Comparison of ENCODE assay signal across 8 cellular contexts in the genomic region with DNA sequence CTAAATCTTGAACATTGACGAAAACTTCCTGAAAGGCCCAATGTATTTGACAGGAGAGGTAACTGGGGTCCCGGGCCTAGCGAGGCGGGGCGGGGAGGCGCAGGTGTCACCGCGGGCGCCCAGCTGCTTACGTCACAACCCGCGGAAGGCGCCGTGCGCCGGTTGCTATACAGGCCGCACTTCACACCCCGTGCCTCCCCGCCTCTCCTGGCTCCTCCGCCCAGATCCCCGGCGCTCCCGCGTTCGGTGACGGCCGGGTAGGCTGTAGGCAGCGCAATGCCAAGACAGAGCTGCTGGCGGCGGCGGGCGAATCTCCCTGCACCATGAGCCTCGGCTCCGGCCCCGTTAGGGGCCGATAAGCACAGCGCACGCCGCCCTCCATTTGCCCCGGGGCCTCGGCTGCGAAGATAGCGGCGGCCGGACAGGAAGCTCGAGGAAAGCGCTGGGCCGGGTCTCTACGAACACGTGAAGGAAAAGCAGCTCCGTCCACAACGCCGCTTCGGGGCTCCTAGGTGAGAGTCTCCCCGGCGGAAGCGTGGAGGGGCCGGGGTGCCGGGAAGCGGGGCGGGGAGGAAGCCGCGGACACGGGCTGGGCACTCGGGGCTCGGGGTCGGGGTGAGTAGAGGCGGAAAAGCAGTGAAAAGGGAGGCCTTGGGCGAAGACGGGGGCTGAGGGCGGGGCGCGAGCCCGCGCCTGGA. TPM values are rescaled to one million over a fixed set of nuclear protein-coding genes. Genes with fewer than 3 reads are reported as not detected.
DNase-seq lines count a peak whose midpoint lies in the region; ATAC-seq and TF ChIP-seq lines count a peak whose summit lies in the region.

A gene with protein sequence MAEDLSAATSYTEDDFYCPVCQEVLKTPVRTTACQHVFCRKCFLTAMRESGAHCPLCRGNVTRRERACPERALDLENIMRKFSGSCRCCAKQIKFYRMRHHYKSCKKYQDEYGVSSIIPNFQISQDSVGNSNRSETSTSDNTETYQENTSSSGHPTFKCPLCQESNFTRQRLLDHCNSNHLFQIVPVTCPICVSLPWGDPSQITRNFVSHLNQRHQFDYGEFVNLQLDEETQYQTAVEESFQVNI (plus strand): TSS at position 151 of the 698 bp plus-strand sequence. CDS start 903 bp downstream, outside the sequence.

- H3K27ac Mint-ChIP-seq in immature natural killer cell, result peak within 1 kb of the TSS; percentile 87 to 99 (median 97)

- BruUV-seq in mammary epithelial cell (replicated peaks; lab: Mats Ljungman, UMichigan), result TSS peak; percentile 51

- dilution Hi-C loops in mammary epithelial cell (cut with HindIII; ENCODE audit: low sequenced_read_pairs), result no loop called here

- no peaks in the 10 kb centered on the region for H4K20me1 ChIP-seq in mammary epithelial cell (ENCODE audit: insufficient read depth, low read length)

- TF ChIP-seq CTCF in WI38 (IDR thresholded peaks at IDR 0.05; ENCODE audit: low read depth, low read length) (no peak), mammary epithelial cell (conservative IDR thresholded peaks at IDR 0.05 in 1 of 2, IDR thresholded peaks at IDR 0.05 in 1 of 2; ENCODE audit: extremely low read depth in 1 of 2, insufficient read depth in 1 of 2, low read depth in 1 of 2, low read length in 2 of 2) (no peak), spleen (IDR thresholded peaks at IDR 0.05 in 8 of 11, conservative IDR thresholded peaks at IDR 0.05 in 3 of 11) (peak in 2 of 11 experiments; percentile 3 to 43)

- DNase-seq in ACHN (peak; percentile 83), NCI-H2227 (lab: John Stamatoyannopoulos, UW; ENCODE audit: unreplicated experiment) (peak; percentile 93), mammary epithelial cell (peak; percentile 82), immature natural killer cell (peak; percentile 92 to 93 (median 92)), spleen (peak; percentile 98)

- H3K36me3 ChIP-seq in mammary epithelial cell (ENCODE audit: insufficient read depth, low read length) (peaks cover 4% of the 10 kb centered on the region), spleen (peaks cover 0 to 26% (median 4%) of the 10 kb centered on the region in 6 donors)

- no peaks in the 10 kb centered on the region for H3K27me3 ChIP-seq in mammary epithelial cell (ENCODE audit: insufficient read depth, low read length)
- H3K27me3 ChIP-seq in spleen (replicated peaks in 1 of 7), result no peaks in the 10 kb centered on the region

- H2AFZ ChIP-seq in mammary epithelial cell (ENCODE audit: low read depth, low read length), result peak within 1 kb of the TSS; percentile 97

- peak in 1 of 3 donors; percentile 59 for TF ChIP-seq POLR2A in spleen (IDR thresholded peaks at IDR 0.05)

- no peaks in the 10 kb centered on the region for H3K9me3 Mint-ChIP-seq in immature natural killer cell

- peaks cover 15 to 32% (median 28%) of the 10 kb centered on the region in 3 donors for H3K27me3 Mint-ChIP-seq in immature natural killer cell (ENCODE audit: low read depth in 3 of 3)

- peak within 1 kb of the TSS; percentile 93 to 97 (median 95) for H3K4me3 Mint-ChIP-seq in immature natural killer cell

- WGBS in mammary epithelial cell (ENCODE audit: low coverage, missing lambda C conversion rate), result 3% methylated on average over 47 of the region's 75 CpGs
- WGBS in spleen, 5 donors, result 0 to 2% (median 1%) methylated on average over 26 to 75 of the region's 75 CpGs

- peak within 1 kb of the TSS; percentile 96 for H3K4me2 ChIP-seq in mammary epithelial cell (ENCODE audit: insufficient read depth, low read depth, low read length)

- H3K9me3 ChIP-seq in mammary epithelial cell (replicated peaks; ENCODE audit: insufficient read depth, low read length), result no peaks in the 10 kb centered on the region
- H3K9me3 ChIP-seq in spleen, result no peaks in the 10 kb centered on the region

- H3K4me1 ChIP-seq in mammary epithelial cell (ENCODE audit: insufficient read depth, low read length), result peaks cover 20% of the 10 kb centered on the region
- peaks cover 25 to 60% (median 49%) of the 10 kb centered on the region in 6 donors for H3K4me1 ChIP-seq in spleen

- peak within 1 kb of the TSS; percentile 91 for H3K9ac ChIP-seq in mammary epithelial cell (ENCODE audit: insufficient read depth, low read length)

- intact Hi-C loops in mammary epithelial cell (cut with micrococcal nuclease), result loop anchor here (5.0 kb wide), 2 partner anchors 150 to 380 kb away; a partner anchor contains a TSS
- intact Hi-C loops in spleen (cut with DNase I; ENCODE audit: low total_unique reads), result no loop called here

- H3K4me3 ChIP-seq in WI38 (ENCODE audit: low read depth, low read length) (peak within 1 kb of the TSS; percentile 84), mammary epithelial cell (replicated peaks in 1 of 3; ENCODE audit: insufficient read depth in 1 of 3, low read depth in 2 of 3, low read length in 3 of 3) (peak within 1 kb of the TSS; percentile 91 to 97 (median 92)), spleen (peak within 1 kb of the TSS; percentile 86 to 98 (median 94))

- CTCF ChIA-PET in mammary epithelial cell (lab: Charles Lee; ENCODE audit: low non-redundant PET), result interaction anchor here (0.7 kb wide), 1 partner anchor 20 kb away, joined by 4 read pairs; no protein-coding TSS in a partner anchor

- H3K36me3 Mint-ChIP-seq in immature natural killer cell, result peaks cover 5 to 15% (median 8%) of the 10 kb centered on the region in 3 donors

- H3K27ac ChIP-seq in mammary epithelial cell (ENCODE audit: insufficient read depth, low read depth, low read length) (peak within 1 kb of the TSS; percentile 87), spleen (peak within 1 kb of the TSS; percentile 98 to 100 (median 100))

- H3K79me2 ChIP-seq in mammary epithelial cell (ENCODE audit: insufficient read depth, low read length), result peaks cover 44% of the 10 kb centered on the region

- H3K4me1 Mint-ChIP-seq in immature natural killer cell, result peaks cover 45 to 61% of the 10 kb centered on the region in 2 donors

- ATAC-seq in GM18907 (IDR thresholded peaks at IDR 0.05; ENCODE audit: unreplicated experiment), result peak; percentile 71
- peak; percentile 53 for ATAC-seq in HG03139 (IDR thresholded peaks at IDR 0.05; ENCODE audit: unreplicated experiment)

- in situ Hi-C loops in ACHN (cut with HindIII; ENCODE audit: low pct_ligation_motif_present, low pct_unique_long_range_greater_than_20kb, low sequenced_read_pairs), result no loop called here
- in situ Hi-C loops in mammary epithelial cell (cut with MboI; ENCODE audit: low sequenced_read_pairs in 2 of 2), result no loop called here

RNA-seq across cellular contexts. Expression of the gene that starts here (rescaled TPM):
- total RNA-seq in mammary epithelial cell (10 to 100 TPM; 18.0 to 26.2 TPM), spleen (10 to 100 TPM; 30.3 to 57.1 (median 43.4) TPM)
- polyA plus RNA-seq in mammary epithelial cell (22.5 TPM), immature natural killer cell (10 to 100 TPM; 33.3 to 42.8 (median 38.2) TPM), spleen (10 to 100 TPM; 15.9 to 24.6 (median 17.3) TPM)
- polyA minus RNA-seq in mammary epithelial cell, result 18.7 TPM

Comparison
In these comparisons a context has a peak if more than half of its experiments do, and no peak if none do; other contexts are left out.
1. Peak in every context shown above with its lines: DNase-seq, ATAC-seq, H3K4me3 ChIP-seq and H3K27ac ChIP-seq.